ENCODE assay signal across 2 cellular contexts in genomic region chr15:26091184-26091583, GRCh38.
A peak's percentile ranks its signal among the peaks of the same experiment; 100 is the strongest.
TF ChIP-seq lines count a peak whose summit lies in the region.

No MANE protein-coding gene starts in this region.

TF ChIP-seq in GM23338, 12 proteins besides CTCF, POLR2A, EP300 and RAD21 (continued from another document):
- no peak for TF ChIP-seq STAT1 (IDR thresholded peaks at IDR 0.05; ENCODE audit: unreplicated experiment)
- no peak for TF ChIP-seq ZNF462 (CRISPR knock-in tag; IDR thresholded peaks at IDR 0.05)
- no peak for TF ChIP-seq ETS1 (IDR thresholded peaks at IDR 0.05)
- TF ChIP-seq CREB1 (CRISPR knock-in tag; IDR thresholded peaks at IDR 0.05; ENCODE audit: low read depth) = no peak
- no peak for TF ChIP-seq ZNF114 (CRISPR knock-in tag; IDR thresholded peaks at IDR 0.05)
- no peak for TF ChIP-seq ZNF331 (CRISPR knock-in tag; IDR thresholded peaks at IDR 0.05; ENCODE audit: low read depth)
- no peak for TF ChIP-seq EZH2phosphoT487 (IDR thresholded peaks at IDR 0.05; ENCODE audit: unreplicated experiment)
- no peak for TF ChIP-seq EZH2 (IDR thresholded peaks at IDR 0.05; ENCODE audit: low read depth, unreplicated experiment)
- TF ChIP-seq REST (IDR thresholded peaks at IDR 0.05; ENCODE audit: unreplicated experiment) = no peak
- no peak for TF ChIP-seq NANOG (IDR thresholded peaks at IDR 0.05; ENCODE audit: borderline replicate concordance)

TF ChIP-seq in K562, 482 proteins besides CTCF, POLR2A, EP300 and RAD21 (continued from another document):
- TF ChIP-seq PKNOX1 (IDR thresholded peaks at IDR 0.05) = peak; percentile 68
- TF ChIP-seq SREBF1 (IDR thresholded peaks at IDR 0.05; ENCODE audit: borderline replicate concordance, low read depth, low read length) = no peak
- no peak for TF ChIP-seq ATF1 (CRISPR knock-in tag; IDR thresholded peaks at IDR 0.05)
- TF ChIP-seq ATF1 (tag; IDR thresholded peaks at IDR 0.05) = peak; percentile 41; the same call in 1 of the 2 replicates
- no peak for TF ChIP-seq EP400 (IDR thresholded peaks at IDR 0.05)
- TF ChIP-seq MXD1 (CRISPR knock-in tag; IDR thresholded peaks at IDR 0.05; ENCODE audit: borderline replicate concordance, poor library complexity, severe bottlenecking) = no peak
- peak; percentile 49 for TF ChIP-seq MEIS2 (IDR thresholded peaks at IDR 0.05; ENCODE audit: partially characterized antibody)
- 0 out of 2 replicates have a peak, but pooled peaks have one; percentile 14 for TF ChIP-seq JUND (IDR thresholded peaks at IDR 0.05; ENCODE audit: borderline replicate concordance, low read depth, low read length)
- no peak for TF ChIP-seq JUND (tag; IDR thresholded peaks at IDR 0.05; ENCODE audit: borderline replicate concordance, low read depth, low read length)
- peak in 1 of 2 experiments; percentile 79; a peak in 2 of 4 replicates for TF ChIP-seq RCOR1 (IDR thresholded peaks at IDR 0.05; ENCODE audit: borderline replicate concordance in 1 of 2, low read depth in 2 of 2, low read length in 2 of 2)
- TF ChIP-seq RHOXF2B (CRISPR knock-in tag; conservative IDR thresholded peaks at IDR 0.05) = no peak
- TF ChIP-seq NFE2 (IDR thresholded peaks at IDR 0.05; ENCODE audit: low read depth) = 0 out of 2 replicates have a peak, but pooled peaks have one; percentile 40
